19 cellular contexts compared by ENCODE assay signal in genomic region chr4:181674315-181674714, GRCh38.
DNase-seq lines count a peak whose midpoint lies in the region; ATAC-seq and TF ChIP-seq lines count a peak whose summit lies in the region.
"Had no signal": no experiment of that assay in that cellular context is flagged by ENCODE, and none has a peak within 500 bp of the region (broad histone marks: within the 10 kb centered on the region; RNA-seq: fewer than 3 reads in every experiment).

No MANE protein-coding gene starts in this region.

- no peak overlapping the region for H3K27ac Mint-ChIP-seq in CD4-positive, alpha-beta T cell

- DNase-seq in GF-D8 (lab: John Stamatoyannopoulos, UW) (peak; percentile 37), M059J (ENCODE audit: low read depth) (peak; percentile 54), choroid plexus epithelial cell (ENCODE audit: low read depth) (peak; percentile 82), omental fat pad (ENCODE audit: low spot score) (no peak), iPS-NIHi7 (ENCODE audit: extremely low spot score) (no peak), superior temporal gyrus (ENCODE audit: extremely low spot score) (no peak)
- DNase-seq in CD4-positive, alpha-beta T cell, result no peak
- DNase-seq: activated gamma-delta T cell treated with Interleukin-2 at 50 U/mL for 16 hours; activated T-cell treated with anti-CD3 and anti-CD28 coated beads, Interleukin-2, amount 50 U/mL, for 1 hour; Caco-2; glutamatergic neuron; left cardiac atrium; mesenchymal stem cell; NCI-H1930; nucleus accumbens; stimulated activated CD4-positive, alpha-beta T cell treated with anti-CD3 and anti-CD28 coated beads, Interleukin-4, amount 100 ng/mL, for 4 hours; stimulated activated naive CD8-positive, alpha-beta T cell treated with anti-CD3 and anti-CD28 coated beads, Interleukin-15, Interleukin-2, amounts not matched to agents 100 U/mL and 50 U/mL, for 24 hours had no signal

- TF ChIP-seq CTCF in choroid plexus epithelial cell (conservative IDR thresholded peaks at IDR 0.05; ENCODE audit: low read depth, low read length), result no peak
- TF ChIP-seq CTCF in omental fat pad (IDR thresholded peaks at IDR 0.05), result no peak
- TF ChIP-seq CTCF in CD4-positive, alpha-beta T cell (IDR thresholded peaks at IDR 0.05), result no peak

- H3K27me3 ChIP-seq in CD4-positive, alpha-beta T cell (ENCODE audit: control insufficient read depth, insufficient read depth, low read length), result no peaks in the 10 kb centered on the region

- no peaks in the 10 kb centered on the region for H3K27me3 Mint-ChIP-seq in CD4-positive, alpha-beta T cell

- POLR2A ChIA-PET in CD4-positive, alpha-beta T cell (lab: Charles Lee), result no interaction called here

- CTCF ChIA-PET in CD4-positive, alpha-beta T cell (lab: Charles Lee), result no interaction called here

- no peaks in the 10 kb centered on the region for H3K36me3 Mint-ChIP-seq in CD4-positive, alpha-beta T cell (ENCODE audit: low read depth)

- no peaks in the 10 kb centered on the region for H3K9me3 Mint-ChIP-seq in CD4-positive, alpha-beta T cell

- H3K9me3 ChIP-seq in CD4-positive, alpha-beta T cell (ENCODE audit: control insufficient read depth, low read length), result no peaks in the 10 kb centered on the region
- H3K9me3 ChIP-seq: Caco-2 had no signal

- no peak overlapping the region for H3K4me3 Mint-ChIP-seq in CD4-positive, alpha-beta T cell

- no peaks in the 10 kb centered on the region for H3K4me1 Mint-ChIP-seq in CD4-positive, alpha-beta T cell (ENCODE audit: low read depth)

- no peak overlapping the region for H3K4me3 ChIP-seq in choroid plexus epithelial cell (ENCODE audit: low read depth, low read length)

- no peak overlapping the region for H3K27ac ChIP-seq in CD4-positive, alpha-beta T cell (ENCODE audit: low read depth, low read length)

- intact Hi-C loops in CD4-positive, alpha-beta T cell (cut with DNase I, micrococcal nuclease), result no loop called here

- peak; percentile 23 for ATAC-seq in omental fat pad (ENCODE audit: low FRiP score)
- no peak for ATAC-seq in CD4-positive, alpha-beta T cell (ENCODE audit: poor library complexity)
- ATAC-seq in HG03378 (IDR thresholded peaks at IDR 0.05; ENCODE audit: unreplicated experiment), result no peak
- ATAC-seq: activated CD4-positive, CD25-positive, alpha-beta regulatory T cell treated with anti-CD3 and anti-CD28 coated beads, Interleukin-2, amount 50 U/mL, for 24 hours; left cardiac atrium; stimulated activated naive CD8-positive, alpha-beta T cell treated with anti-CD3 and anti-CD28 coated beads, Interleukin-15, Interleukin-2, amounts not matched to agents 100 U/mL and 50 U/mL, for 24 hours had no signal

Comparison
In these comparisons a context has a peak if more than half of its experiments do, and no peak if none do; other contexts are left out.
1. DNase-seq: peak in GF-D8 (single experiment), M059J (single experiment) and choroid plexus epithelial cell (single experiment); none in omental fat pad (single experiment), iPS-NIHi7 (single experiment), CD4-positive, alpha-beta T cell (0 of 10) and superior temporal gyrus (single experiment).